10 cellular contexts compared by ENCODE assay signal in genomic region chr3:157082305-157082981, GRCh38.
A peak's percentile ranks its signal among the peaks of the same experiment; 100 is the strongest.
DNase-seq lines count a peak whose midpoint lies in the region; ATAC-seq and TF ChIP-seq lines count a peak whose summit lies in the region.
"Had no signal": no experiment of that assay in that cellular context is flagged by ENCODE, and none has a peak within 500 bp of the region (broad histone marks: within the 10 kb centered on the region; RNA-seq: fewer than 3 reads in every experiment).

No MANE protein-coding gene starts in this region.

- H3K4me3 ChIP-seq in HCT116 (replicated peaks in 1 of 2; ENCODE audit: low read depth in 1 of 2, low read length in 2 of 2) (peak overlapping the region in 1 of 2 experiments; percentile 22; a peak in 2 of 4 replicates), smooth muscle cell (no peak overlapping the region)

- TF ChIP-seq CTCF in HCT116 (IDR thresholded peaks at IDR 0.05 in 2 of 3, conservative IDR thresholded peaks at IDR 0.05 in 1 of 3; ENCODE audit: borderline replicate concordance in 1 of 3, insufficient read depth in 1 of 3, low read depth in 2 of 3, low read length in 2 of 3), result no peak
- TF ChIP-seq CTCF in foreskin keratinocyte (conservative IDR thresholded peaks at IDR 0.05), result no peak
- no peak for TF ChIP-seq CTCF in smooth muscle cell (IDR thresholded peaks at IDR 0.05; ENCODE audit: borderline replicate concordance, insufficient read depth, poor library complexity, severe bottlenecking)
- TF ChIP-seq CTCF in CD4-positive, alpha-beta T cell (IDR thresholded peaks at IDR 0.05), result no peak

- DNase-seq in HCT116 (ENCODE audit: low read depth, low spot score) (peak; percentile 18), T-cell (no peak), foreskin keratinocyte (peak; percentile 93 to 97), smooth muscle cell (lab: John Stamatoyannopoulos, UW; ENCODE audit: unreplicated experiment) (no peak), C1 segment of cervical spinal cord (lab: John Stamatoyannopoulos, UW) (no peak), NCI-H2081 (lab: John Stamatoyannopoulos, UW) (no peak), amygdala (lab: John Stamatoyannopoulos, UW) (no peak)
- no peak for DNase-seq in CD4-positive, alpha-beta T cell
- DNase-seq: cerebellar nuclear complex, NCI-H187 treated with DMSO at 0.1 percent for 48 hours had no signal

- H3K27me3 Mint-ChIP-seq in T-cell, result no peaks in the 10 kb centered on the region
- H3K27me3 Mint-ChIP-seq in CD4-positive, alpha-beta T cell, result no peaks in the 10 kb centered on the region

- WGBS in smooth muscle cell (ENCODE audit: low lambda C conversion rate), result 71% methylated on average over 11 of the region's 11 CpGs

- H3K9me3 ChIP-seq in HCT116 (ENCODE audit: control insufficient read depth in 1 of 2, insufficient read depth in 1 of 2, low read depth in 1 of 2, low read length in 2 of 2) (no peaks in the 10 kb centered on the region), smooth muscle cell (replicated peaks; ENCODE audit: low read depth) (no peaks in the 10 kb centered on the region)
- H3K9me3 ChIP-seq in CD4-positive, alpha-beta T cell (ENCODE audit: control insufficient read depth, low read length), result no peaks in the 10 kb centered on the region

- intact Hi-C loops in HCT116 (cut with micrococcal nuclease), result loop anchor here (1.0 to 5.0 kb wide), 2 partner anchors 932 to 945 kb away; no protein-coding TSS in a partner anchor
- intact Hi-C loops in CD4-positive, alpha-beta T cell (cut with DNase I, micrococcal nuclease), result loop anchor here in 1 of 2 experiments (5.0 kb wide), 2 partner anchors 255 to 540 kb away; partner anchors contain the start of gene LEKR1

- no peaks in the 10 kb centered on the region for H3K9me2 ChIP-seq in HCT116 (ENCODE audit: insufficient read depth)

- H3K36me3 ChIP-seq in HCT116 (ENCODE audit: control insufficient read depth in 1 of 2, insufficient read depth in 2 of 2, low read length in 2 of 2) (no peaks in the 10 kb centered on the region), smooth muscle cell (ENCODE audit: low read depth) (no peaks in the 10 kb centered on the region)

- H3K9ac ChIP-seq in HCT116 (ENCODE audit: low read length) (peak overlapping the region; percentile 53), smooth muscle cell (ENCODE audit: low read depth) (peak overlapping the region; percentile 67)

- POLR2A ChIA-PET in HCT116 (lab: Charles Lee), result interaction anchor here (1.5 to 1.7 kb wide), 2 partner anchors 262 to 408 kb away, joined by 3 to 6 read pairs; partner anchors contain the start of gene TIPARP
- POLR2A ChIA-PET in T-cell (lab: Charles Lee), result interaction anchor here in 1 of 2 donors (0.6 kb wide), 1 partner anchor 193 kb away, joined by 3 read pairs; no protein-coding TSS in a partner anchor
- POLR2A ChIA-PET in CD4-positive, alpha-beta T cell (lab: Charles Lee), result interaction anchor here (1.0 to 2.2 kb wide), 4 partner anchors 18 to 527 kb away, joined by 4 to 11 read pairs (median 5); partner anchors contain the start of genes CCNL1, SSR3 and TIPARP

- H3K4me1 Mint-ChIP-seq in T-cell, result peaks cover 13 to 35% (median 24%) of the 10 kb centered on the region in 3 donors
- peaks cover 17% of the 10 kb centered on the region for H3K4me1 Mint-ChIP-seq in CD4-positive, alpha-beta T cell (ENCODE audit: low read depth)

- CTCF ChIA-PET in HCT116 (lab: Charles Lee) (interaction anchor here (0.9 to 1.5 kb wide), 10 partner anchors 13 to 932 kb away, joined by 3 to 6 read pairs (median 3); partner anchors contain the start of gene SSR3), T-cell (lab: Charles Lee) (interaction anchor here (0.5 to 2.9 kb wide), 16 partner anchors 9 to 1039 kb away, joined by 3 to 15 read pairs (median 3); partner anchors contain the start of gene SSR3 (in 1 of the 2))
- CTCF ChIA-PET in CD4-positive, alpha-beta T cell (lab: Charles Lee), result interaction anchor here (0.9 to 3.1 kb wide), 13 partner anchors 8 to 928 kb away, joined by 3 to 24 read pairs (median 4); partner anchors contain the start of genes LEKR1 and TIPARP

- RAD21 ChIA-PET in HCT116 (lab: Charles Lee; ENCODE audit: low non-redundant PET in 1 of 2, low total read pairs in 2 of 2, uncharacterized antibody in 2 of 2, unreplicated experiment in 2 of 2), result interaction anchor here (1.3 to 1.8 kb wide), 2 partner anchors 409 to 456 kb away, joined by 3 to 6 read pairs; partner anchors contain the start of gene TIPARP (in 1 of the 2)

- peak overlapping the region; percentile 91 for H2AFZ ChIP-seq in HCT116 (ENCODE audit: low read depth, low read length, poor library complexity, severe bottlenecking)
- no peak overlapping the region for H2AFZ ChIP-seq in smooth muscle cell (ENCODE audit: low read depth)

- H3K4me3 Mint-ChIP-seq in T-cell, result no peak overlapping the region
- H3K4me3 Mint-ChIP-seq in CD4-positive, alpha-beta T cell, result no peak overlapping the region

- H3K79me2 ChIP-seq in HCT116 (ENCODE audit: insufficient read depth, low read length) (no peaks in the 10 kb centered on the region), smooth muscle cell (ENCODE audit: low read depth) (no peaks in the 10 kb centered on the region)

- peak; percentile 54 for ATAC-seq in HCT116
- no peak for ATAC-seq in T-cell (replicated peaks in 1 of 4)
- ATAC-seq in foreskin keratinocyte, result peak; percentile 81
- ATAC-seq in CD4-positive, alpha-beta T cell (ENCODE audit: poor library complexity), result no peak

- H3K4me2 ChIP-seq in HCT116 (ENCODE audit: low read length) (peak overlapping the region; percentile 68), smooth muscle cell (peak overlapping the region; percentile 41)

- peaks cover 2% of the 10 kb centered on the region for H3F3A ChIP-seq in smooth muscle cell (ENCODE audit: low read depth)

- peak overlapping the region; percentile 78 to 84 for H3K27ac Mint-ChIP-seq in T-cell
- H3K27ac Mint-ChIP-seq in CD4-positive, alpha-beta T cell, result no peak overlapping the region

- no peaks in the 10 kb centered on the region for H3K27me3 ChIP-seq in HCT116 (ENCODE audit: insufficient read depth, low read length)
- no peaks in the 10 kb centered on the region for H3K27me3 ChIP-seq in foreskin keratinocyte
- H3K27me3 ChIP-seq in smooth muscle cell (ENCODE audit: low read depth), result no peaks in the 10 kb centered on the region
- H3K27me3 ChIP-seq in CD4-positive, alpha-beta T cell (ENCODE audit: control insufficient read depth, insufficient read depth, low read length), result no peaks in the 10 kb centered on the region

- no peak for TF ChIP-seq RAD21 in HCT116 (IDR thresholded peaks at IDR 0.05; ENCODE audit: low read depth)

- H3K9me3 Mint-ChIP-seq in T-cell, result no peaks in the 10 kb centered on the region
- H3K9me3 Mint-ChIP-seq in CD4-positive, alpha-beta T cell, result no peaks in the 10 kb centered on the region

- no peaks in the 10 kb centered on the region for H3K36me3 Mint-ChIP-seq in T-cell
- no peaks in the 10 kb centered on the region for H3K36me3 Mint-ChIP-seq in CD4-positive, alpha-beta T cell (ENCODE audit: low read depth)

- no peaks in the 10 kb centered on the region for H4K20me1 ChIP-seq in HCT116 (ENCODE audit: insufficient read depth)
- no peaks in the 10 kb centered on the region for H4K20me1 ChIP-seq in smooth muscle cell (ENCODE audit: low read depth)

- TF ChIP-seq POLR2A in HCT116 (IDR thresholded peaks at IDR 0.05; ENCODE audit: borderline replicate concordance, extremely low read depth, insufficient read depth, insufficient read length), result no peak

- H3K27ac ChIP-seq in HCT116 (ENCODE audit: low read depth, low read length), result no peak overlapping the region
- H3K27ac ChIP-seq in foreskin keratinocyte, result peak overlapping the region; percentile 83
- peak overlapping the region; percentile 81 for H3K27ac ChIP-seq in smooth muscle cell (ENCODE audit: low read depth)
- H3K27ac ChIP-seq in CD4-positive, alpha-beta T cell (ENCODE audit: low read depth, low read length), result no peak overlapping the region

- no TSS peak for BruUV-seq in HCT116 (replicated peaks; lab: Mats Ljungman, UMichigan)

- H3K4me1 ChIP-seq in HCT116 (ENCODE audit: control insufficient read depth in 1 of 2, insufficient read depth in 2 of 2, low read length in 2 of 2) (peaks cover 11 to 47% of the 10 kb centered on the region in 2 experiments), foreskin keratinocyte (peaks cover 29% of the 10 kb centered on the region), smooth muscle cell (ENCODE audit: low read depth) (peaks cover 11% of the 10 kb centered on the region)

TF ChIP-seq in HCT116, 20 proteins besides CTCF, POLR2A, EP300 and RAD21:
- TF ChIP-seq CBX3 (IDR thresholded peaks at IDR 0.05; ENCODE audit: low read depth) (no peak), JUND (IDR thresholded peaks at IDR 0.05) (no peak)
- TF ChIP-seq, protein P1, sequence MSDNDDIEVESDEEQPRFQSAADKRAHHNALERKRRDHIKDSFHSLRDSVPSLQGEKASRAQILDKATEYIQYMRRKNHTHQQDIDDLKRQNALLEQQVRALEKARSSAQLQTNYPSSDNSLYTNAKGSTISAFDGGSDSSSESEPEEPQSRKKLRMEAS (IDR thresholded peaks at IDR 0.05), result no peak
TF ChIP-seq in HCT116: peak in this region for 0.

Comparison
In these comparisons a context has a peak if more than half of its experiments do, and no peak if none do; other contexts are left out.
1. ATAC-seq: peak in HCT116 (single experiment) and foreskin keratinocyte (single experiment); none in T-cell (0 of 4) and CD4-positive, alpha-beta T cell (single experiment).
2. DNase-seq: peak in HCT116 (single experiment) and foreskin keratinocyte (2 of 2); none in T-cell (0 of 34), smooth muscle cell (single experiment), C1 segment of cervical spinal cord (0 of 14), CD4-positive, alpha-beta T cell (0 of 10), NCI-H2081 (0 of 2) and amygdala (0 of 56).
3. H3K27ac ChIP-seq: peak in foreskin keratinocyte (single experiment) and smooth muscle cell (single experiment); none in HCT116 (single experiment) and CD4-positive, alpha-beta T cell (single experiment).